ENCODE assay signal across 10 cellular contexts in the genomic region with DNA sequence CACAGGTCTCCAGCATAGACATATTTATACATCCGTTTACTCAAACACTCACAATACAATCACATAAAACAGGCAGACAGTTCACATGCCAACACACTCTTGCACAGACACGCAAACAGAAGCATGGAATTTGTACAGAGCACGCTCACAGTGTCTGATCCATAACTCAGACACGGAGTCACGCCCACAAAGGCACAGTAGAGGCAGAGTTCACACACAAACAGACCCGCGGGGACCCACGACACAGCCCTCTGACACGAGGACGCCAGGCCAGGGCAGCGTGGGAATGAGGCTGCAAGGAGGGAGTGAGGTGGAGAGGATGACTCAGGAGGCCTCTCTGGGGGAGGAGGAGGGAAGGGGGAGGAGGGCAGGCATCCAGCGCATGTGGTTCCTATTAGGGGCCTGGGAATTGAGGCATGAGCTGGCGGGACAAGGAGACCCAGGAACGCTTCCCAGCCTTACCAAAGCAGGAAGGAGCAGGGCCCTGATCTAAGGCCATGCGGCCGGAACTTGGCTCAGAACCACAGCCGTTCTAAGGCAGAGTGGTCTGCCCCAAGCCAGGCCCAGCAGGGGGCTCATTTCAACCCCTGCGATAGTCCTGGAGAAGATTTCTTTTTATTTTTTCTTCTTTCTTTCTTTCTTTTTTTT. TPM values are rescaled to one million over a fixed set of nuclear protein-coding genes. Genes with fewer than 3 reads are reported as not detected.
DNase-seq lines count a peak whose midpoint lies in the region; ATAC-seq and TF ChIP-seq lines count a peak whose summit lies in the region.
"Had no signal": no experiment of that assay in that cellular context is flagged by ENCODE, and none has a peak within 500 bp of the region (broad histone marks: within the 10 kb centered on the region; RNA-seq: fewer than 3 reads in every experiment).

No MANE protein-coding gene starts in this region.

- no peaks in the 10 kb centered on the region for H3K4me1 ChIP-seq in Peyer's patch
- H3K4me1 ChIP-seq in esophagus muscularis mucosa = peaks cover 2 to 35% (median 16%) of the 10 kb centered on the region in 4 donors
- H3K4me1 ChIP-seq in mucosa of rectum (ENCODE audit: control insufficient read depth in 2 of 2, insufficient read depth in 2 of 2, low read length in 2 of 2) = no peaks in the 10 kb centered on the region

- intact Hi-C loops in esophagus muscularis mucosa (cut with DNase I) = no loop called here

- H3K27ac ChIP-seq in Peyer's patch = peak overlapping the region in 3 of 4 donors; percentile 17 to 59 (median 56)
- H3K27ac ChIP-seq in esophagus muscularis mucosa (replicated peaks in 1 of 4) = peak overlapping the region; percentile 37 to 62 (median 56)
- H3K27ac ChIP-seq in mucosa of rectum (ENCODE audit: low read depth in 2 of 2, low read length in 2 of 2) = peak overlapping the region; percentile 9 to 32
- H3K27ac ChIP-seq: KMS-11 had no signal

- no peak for ATAC-seq in GM18519 (IDR thresholded peaks at IDR 0.05; ENCODE audit: low FRiP score, unreplicated experiment)

- H3K4me3 ChIP-seq in AG04449 (ENCODE audit: low read depth, low read length) = peak overlapping the region; percentile 21; the same call in 1 of the 2 replicates
- no peak overlapping the region for H3K4me3 ChIP-seq in Peyer's patch
- no peak overlapping the region for H3K4me3 ChIP-seq in esophagus muscularis mucosa
- H3K4me3 ChIP-seq in mucosa of rectum (ENCODE audit: low read length in 2 of 2) = no peak overlapping the region

- TF ChIP-seq POLR2A in Peyer's patch (IDR thresholded peaks at IDR 0.05) (no peak), esophagus muscularis mucosa (IDR thresholded peaks at IDR 0.05; ENCODE audit: low read depth) (no peak)

- no peak for TF ChIP-seq EP300 in esophagus muscularis mucosa (IDR thresholded peaks at IDR 0.05)

- no peak overlapping the region for H3K9ac ChIP-seq in mucosa of rectum (ENCODE audit: low read depth in 1 of 2, low read length in 2 of 2)
- H3K9ac ChIP-seq: KMS-11 had no signal

- POLR2A ChIA-PET in AG04449 (lab: Yijun Ruan, JAX) = interaction anchor here (1.7 to 2.8 kb wide), 2 partner anchors 13 to 64 kb away, joined by 5 to 12 read pairs; a partner anchor contains a TSS

- CTCF ChIA-PET in AG04449 (lab: Yijun Ruan, JAX) = interaction anchor here (1.4 to 4.4 kb wide), 5 partner anchors 12 to 84 kb away, joined by 3 to 23 read pairs (median 9); no protein-coding TSS in a partner anchor

- H3K9me3 ChIP-seq in Peyer's patch (peaks cover 0 to 10% (median 3%) of the 10 kb centered on the region in 4 donors), esophagus muscularis mucosa (peaks cover 0 to 13% (median 5%) of the 10 kb centered on the region in 4 donors), mucosa of rectum (ENCODE audit: control insufficient read depth in 2 of 2, low read length in 2 of 2) (peaks cover 0 to 5% of the 10 kb centered on the region in 2 donors)

- WGBS in esophagus muscularis mucosa = 15% methylated on average over 18 of the region's 18 CpGs

- no peaks in the 10 kb centered on the region for H3K36me3 ChIP-seq in Peyer's patch
- no peaks in the 10 kb centered on the region for H3K36me3 ChIP-seq in esophagus muscularis mucosa
- H3K36me3 ChIP-seq in mucosa of rectum (ENCODE audit: control insufficient read depth in 2 of 2, insufficient read depth in 2 of 2, low read length in 2 of 2) = no peaks in the 10 kb centered on the region

- no peaks in the 10 kb centered on the region for H3K27me3 ChIP-seq in Peyer's patch
- no peaks in the 10 kb centered on the region for H3K27me3 ChIP-seq in esophagus muscularis mucosa
- H3K27me3 ChIP-seq in mucosa of rectum (ENCODE audit: control insufficient read depth in 2 of 2, insufficient read depth in 2 of 2, low read length in 2 of 2) = no peaks in the 10 kb centered on the region

- TF ChIP-seq CTCF in AG04449 (IDR thresholded peaks at IDR 0.05; ENCODE audit: insufficient read depth, low read length, missing control alignments) = peak; percentile 25
- TF ChIP-seq CTCF in Peyer's patch (IDR thresholded peaks at IDR 0.05) = no peak
- no peak for TF ChIP-seq CTCF in esophagus muscularis mucosa (IDR thresholded peaks at IDR 0.05)

- DNase-seq in AG04449 (ENCODE audit: low read depth, low spot score) (peak; percentile 98), Peyer's patch (peak; percentile 20 to 73 (median 55)), esophagus muscularis mucosa (ENCODE audit: extremely low spot score) (peak; percentile 93), NCI-H1417 (lab: John Stamatoyannopoulos, UW) (no peak), SKM-1 (lab: John Stamatoyannopoulos, UW; ENCODE audit: unreplicated experiment) (no peak)
- no peak for DNase-seq in activated CD8-positive, alpha-beta memory T cell treated with anti-CD3 and anti-CD28 coated beads for 24 hours
- DNase-seq: glutamatergic neuron had no signal

RNA-seq across cellular contexts. Expression of a gene that starts 9.1 kb away (rescaled TPM):
- 1 to 10 TPM in 3 of 4 donors, not detected in 1; 1.1 to 5.3 (median 2.1) TPM for total RNA-seq in Peyer's patch
- 10 to 100 TPM in 3 of 4 donors, 1 to 10 TPM in 1; 3.6 to 17.1 (median 11.6) TPM for total RNA-seq in esophagus muscularis mucosa

Comparison
In these comparisons a context has a peak if more than half of its experiments do, and no peak if none do; other contexts are left out.
1. DNase-seq: peak in AG04449 (single experiment), Peyer's patch (3 of 3) and esophagus muscularis mucosa (single experiment); none in activated CD8-positive, alpha-beta memory T cell treated with anti-CD3 and anti-CD28 coated beads for 24 hours (single experiment), NCI-H1417 (0 of 3) and SKM-1 (single experiment).
2. Peak in every context shown above with its lines, with median percentiles within 50 percentile points of each other: H3K27ac ChIP-seq.